ENCODE assay signal across 1 cellular context in the genomic region with DNA sequence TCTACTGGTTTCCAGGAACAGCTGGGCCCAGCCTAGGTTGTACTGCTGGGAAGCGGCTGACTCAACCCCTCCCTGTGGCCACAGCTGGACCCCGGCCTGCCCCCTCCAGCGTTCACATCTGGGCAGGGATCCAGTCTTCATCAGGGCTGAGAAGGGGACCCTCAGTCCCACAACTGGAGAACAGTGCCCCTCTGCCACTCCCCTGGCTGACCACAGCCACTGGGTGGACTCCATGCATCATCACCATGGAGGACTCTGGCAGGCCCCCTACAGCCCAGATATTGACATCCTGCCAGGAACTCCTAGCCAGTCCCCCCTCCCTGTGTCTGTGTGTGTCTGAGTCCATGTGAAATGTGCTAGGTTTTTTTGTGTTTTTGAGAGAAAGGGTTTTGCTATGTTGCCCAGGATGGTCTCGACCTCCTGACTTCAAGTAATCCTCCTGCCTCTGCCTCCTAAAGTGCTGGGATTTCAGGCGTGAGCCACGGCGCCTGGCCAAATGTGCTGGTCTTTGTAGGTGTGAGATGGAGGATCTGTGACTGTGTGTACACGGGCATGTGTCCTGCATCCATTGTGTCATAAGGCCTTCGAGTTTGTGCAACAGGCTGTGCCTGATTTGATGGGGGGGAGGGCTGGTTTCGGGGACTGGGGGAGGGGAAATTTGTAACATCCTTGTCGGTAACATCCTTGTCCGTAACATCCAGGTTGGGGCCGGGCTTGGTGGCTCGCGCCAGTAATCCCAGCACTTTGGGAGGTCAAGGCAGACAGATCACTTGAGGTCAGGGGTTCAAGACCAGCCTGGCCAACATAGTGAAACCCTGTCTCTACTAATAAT.
TF ChIP-seq lines count a peak whose summit lies in the region.

No MANE protein-coding gene starts in this region.

TF ChIP-seq in HepG2, 621 proteins besides CTCF, POLR2A, EP300 and RAD21 (continued from another document and continues in another):
- TF ChIP-seq ZBTB42 (CRISPR knock-in tag; IDR thresholded peaks at IDR 0.05) (peak; percentile 97), ZNF598 (CRISPR knock-in tag; IDR thresholded peaks at IDR 0.05; ENCODE audit: borderline replicate concordance) (0 out of 2 replicates have a peak, but pooled peaks have one; percentile 28), ZNF781 (CRISPR knock-in tag; IDR thresholded peaks at IDR 0.05; ENCODE audit: borderline replicate concordance, not compliant biosample characterization) (no peak), ZNF670 (CRISPR knock-in tag; IDR thresholded peaks at IDR 0.05; ENCODE audit: borderline replicate concordance) (peak; percentile 47; the same call in 1 of the 2 replicates), ZNF30 (CRISPR knock-in tag; IDR thresholded peaks at IDR 0.05) (no peak), PAX8 (CRISPR knock-in tag; IDR thresholded peaks at IDR 0.05; ENCODE audit: borderline replicate concordance) (no peak), SPEN (CRISPR knock-in tag; IDR thresholded peaks at IDR 0.05; ENCODE audit: low read depth) (no peak), NPAS2 (CRISPR knock-in tag; IDR thresholded peaks at IDR 0.05; ENCODE audit: borderline replicate concordance) (no peak), ARNT2 (CRISPR knock-in tag; IDR thresholded peaks at IDR 0.05; ENCODE audit: low read depth) (no peak), GZF1 (CRISPR knock-in tag; IDR thresholded peaks at IDR 0.05) (no peak), ZNF263 (CRISPR knock-in tag; IDR thresholded peaks at IDR 0.05) (peak; percentile 78), ZNF883 (CRISPR knock-in tag; IDR thresholded peaks at IDR 0.05; ENCODE audit: not compliant biosample characterization) (no peak), SRF (IDR thresholded peaks at IDR 0.05; ENCODE audit: low read depth, low read length) (no peak), HDAC1 (CRISPR knock-in tag; IDR thresholded peaks at IDR 0.05) (no peak), ZNF768 (CRISPR knock-in tag; IDR thresholded peaks at IDR 0.05) (no peak), ZNF841 (CRISPR knock-in tag; IDR thresholded peaks at IDR 0.05; ENCODE audit: borderline replicate concordance) (no peak), ERF (CRISPR knock-in tag; IDR thresholded peaks at IDR 0.05) (no peak), NCOA2 (CRISPR knock-in tag; IDR thresholded peaks at IDR 0.05) (peak; percentile 15; the same call in 1 of the 2 replicates), XRCC5 (optimal IDR thresholded peaks at IDR 0.05; ENCODE audit: low read length) (peak; percentile 52), ZKSCAN8 (CRISPR knock-in tag; IDR thresholded peaks at IDR 0.05; ENCODE audit: borderline replicate concordance) (no peak), NFE2L1 (CRISPR knock-in tag; IDR thresholded peaks at IDR 0.05; ENCODE audit: borderline replicate concordance) (no peak), SP1 (IDR thresholded peaks at IDR 0.05) (no peak), SP1 (CRISPR knock-in tag; IDR thresholded peaks at IDR 0.05) (no peak), PAF1 (CRISPR knock-in tag; IDR thresholded peaks at IDR 0.05) (no peak), CREB1 (IDR thresholded peaks at IDR 0.05) (no peak), CREB1 (CRISPR knock-in tag; IDR thresholded peaks at IDR 0.05) (no peak), ZNF747 (CRISPR knock-in tag; IDR thresholded peaks at IDR 0.05; ENCODE audit: borderline replicate concordance) (no peak), CEBPG (CRISPR knock-in tag; IDR thresholded peaks at IDR 0.05) (0 out of 2 replicates have a peak, but pooled peaks have one; percentile 6), ZBTB7B (CRISPR knock-in tag; IDR thresholded peaks at IDR 0.05) (peak; percentile 51; the same call in 1 of the 2 replicates), ZNF224 (CRISPR knock-in tag; IDR thresholded peaks at IDR 0.05) (0 out of 2 replicates have a peak, but pooled peaks have one; percentile 46), ZNF720 (CRISPR knock-in tag; IDR thresholded peaks at IDR 0.05) (no peak), ZNF644 (CRISPR knock-in tag; IDR thresholded peaks at IDR 0.05; ENCODE audit: low read depth) (0 out of 2 replicates have a peak, but pooled peaks have one; percentile 28), ZNF331 (CRISPR knock-in tag; IDR thresholded peaks at IDR 0.05) (no peak)
- TF ChIP-seq, protein P1, sequence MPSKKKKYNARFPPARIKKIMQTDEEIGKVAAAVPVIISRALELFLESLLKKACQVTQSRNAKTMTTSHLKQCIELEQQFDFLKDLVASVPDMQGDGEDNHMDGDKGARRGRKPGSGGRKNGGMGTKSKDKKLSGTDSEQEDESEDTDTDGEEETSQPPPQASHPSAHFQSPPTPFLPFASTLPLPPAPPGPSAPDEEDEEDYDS (CRISPR knock-in tag; IDR thresholded peaks at IDR 0.05), result peak; percentile 41; the same call in 1 of the 2 replicates
- TF ChIP-seq, protein P2, sequence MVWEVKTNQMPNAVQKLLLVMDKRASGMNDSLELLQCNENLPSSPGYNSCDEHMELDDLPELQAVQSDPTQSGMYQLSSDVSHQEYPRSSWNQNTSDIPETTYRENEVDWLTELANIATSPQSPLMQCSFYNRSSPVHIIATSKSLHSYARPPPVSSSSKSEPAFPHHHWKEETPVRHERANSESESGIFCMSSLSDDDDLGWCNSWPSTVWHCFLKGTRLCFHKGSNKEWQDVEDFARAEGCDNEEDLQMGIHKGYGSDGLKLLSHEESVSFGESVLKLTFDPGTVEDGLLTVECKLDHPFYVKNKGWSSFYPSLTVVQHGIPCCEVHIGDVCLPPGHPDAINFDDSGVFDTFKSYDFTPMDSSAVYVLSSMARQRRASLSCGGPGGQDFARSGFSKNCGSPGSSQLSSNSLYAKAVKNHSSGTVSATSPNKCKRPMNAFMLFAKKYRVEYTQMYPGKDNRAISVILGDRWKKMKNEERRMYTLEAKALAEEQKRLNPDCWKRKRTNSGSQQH (CRISPR knock-in tag; IDR thresholded peaks at IDR 0.05; ENCODE audit: low read depth), result 0 out of 2 replicates have a peak, but pooled peaks have one; percentile 29
- TF ChIP-seq, protein P3, sequence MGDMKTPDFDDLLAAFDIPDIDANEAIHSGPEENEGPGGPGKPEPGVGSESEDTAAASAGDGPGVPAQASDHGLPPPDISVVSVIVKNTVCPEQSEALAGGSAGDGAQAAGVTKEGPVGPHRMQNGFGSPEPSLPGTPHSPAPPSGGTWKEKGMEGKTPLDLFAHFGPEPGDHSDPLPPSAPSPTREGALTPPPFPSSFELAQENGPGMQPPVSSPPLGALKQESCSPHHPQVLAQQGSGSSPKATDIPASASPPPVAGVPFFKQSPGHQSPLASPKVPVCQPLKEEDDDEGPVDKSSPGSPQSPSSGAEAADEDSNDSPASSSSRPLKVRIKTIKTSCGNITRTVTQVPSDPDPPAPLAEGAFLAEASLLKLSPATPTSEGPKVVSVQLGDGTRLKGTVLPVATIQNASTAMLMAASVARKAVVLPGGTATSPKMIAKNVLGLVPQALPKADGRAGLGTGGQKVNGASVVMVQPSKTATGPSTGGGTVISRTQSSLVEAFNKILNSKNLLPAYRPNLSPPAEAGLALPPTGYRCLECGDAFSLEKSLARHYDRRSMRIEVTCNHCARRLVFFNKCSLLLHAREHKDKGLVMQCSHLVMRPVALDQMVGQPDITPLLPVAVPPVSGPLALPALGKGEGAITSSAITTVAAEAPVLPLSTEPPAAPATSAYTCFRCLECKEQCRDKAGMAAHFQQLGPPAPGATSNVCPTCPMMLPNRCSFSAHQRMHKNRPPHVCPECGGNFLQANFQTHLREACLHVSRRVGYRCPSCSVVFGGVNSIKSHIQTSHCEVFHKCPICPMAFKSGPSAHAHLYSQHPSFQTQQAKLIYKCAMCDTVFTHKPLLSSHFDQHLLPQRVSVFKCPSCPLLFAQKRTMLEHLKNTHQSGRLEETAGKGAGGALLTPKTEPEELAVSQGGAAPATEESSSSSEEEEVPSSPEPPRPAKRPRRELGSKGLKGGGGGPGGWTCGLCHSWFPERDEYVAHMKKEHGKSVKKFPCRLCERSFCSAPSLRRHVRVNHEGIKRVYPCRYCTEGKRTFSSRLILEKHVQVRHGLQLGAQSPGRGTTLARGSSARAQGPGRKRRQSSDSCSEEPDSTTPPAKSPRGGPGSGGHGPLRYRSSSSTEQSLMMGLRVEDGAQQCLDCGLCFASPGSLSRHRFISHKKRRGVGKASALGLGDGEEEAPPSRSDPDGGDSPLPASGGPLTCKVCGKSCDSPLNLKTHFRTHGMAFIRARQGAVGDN (CRISPR knock-in tag; IDR thresholded peaks at IDR 0.05), result peak; percentile 8; the same call in 1 of the 2 replicates
- TF ChIP-seq, protein P4, sequence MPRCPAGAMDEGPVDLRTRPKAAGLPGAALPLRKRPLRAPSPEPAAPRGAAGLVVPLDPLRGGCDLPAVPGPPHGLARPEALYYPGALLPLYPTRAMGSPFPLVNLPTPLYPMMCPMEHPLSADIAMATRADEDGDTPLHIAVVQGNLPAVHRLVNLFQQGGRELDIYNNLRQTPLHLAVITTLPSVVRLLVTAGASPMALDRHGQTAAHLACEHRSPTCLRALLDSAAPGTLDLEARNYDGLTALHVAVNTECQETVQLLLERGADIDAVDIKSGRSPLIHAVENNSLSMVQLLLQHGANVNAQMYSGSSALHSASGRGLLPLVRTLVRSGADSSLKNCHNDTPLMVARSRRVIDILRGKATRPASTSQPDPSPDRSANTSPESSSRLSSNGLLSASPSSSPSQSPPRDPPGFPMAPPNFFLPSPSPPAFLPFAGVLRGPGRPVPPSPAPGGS (CRISPR knock-in tag; IDR thresholded peaks at IDR 0.05), result no peak
- TF ChIP-seq, protein P5, sequence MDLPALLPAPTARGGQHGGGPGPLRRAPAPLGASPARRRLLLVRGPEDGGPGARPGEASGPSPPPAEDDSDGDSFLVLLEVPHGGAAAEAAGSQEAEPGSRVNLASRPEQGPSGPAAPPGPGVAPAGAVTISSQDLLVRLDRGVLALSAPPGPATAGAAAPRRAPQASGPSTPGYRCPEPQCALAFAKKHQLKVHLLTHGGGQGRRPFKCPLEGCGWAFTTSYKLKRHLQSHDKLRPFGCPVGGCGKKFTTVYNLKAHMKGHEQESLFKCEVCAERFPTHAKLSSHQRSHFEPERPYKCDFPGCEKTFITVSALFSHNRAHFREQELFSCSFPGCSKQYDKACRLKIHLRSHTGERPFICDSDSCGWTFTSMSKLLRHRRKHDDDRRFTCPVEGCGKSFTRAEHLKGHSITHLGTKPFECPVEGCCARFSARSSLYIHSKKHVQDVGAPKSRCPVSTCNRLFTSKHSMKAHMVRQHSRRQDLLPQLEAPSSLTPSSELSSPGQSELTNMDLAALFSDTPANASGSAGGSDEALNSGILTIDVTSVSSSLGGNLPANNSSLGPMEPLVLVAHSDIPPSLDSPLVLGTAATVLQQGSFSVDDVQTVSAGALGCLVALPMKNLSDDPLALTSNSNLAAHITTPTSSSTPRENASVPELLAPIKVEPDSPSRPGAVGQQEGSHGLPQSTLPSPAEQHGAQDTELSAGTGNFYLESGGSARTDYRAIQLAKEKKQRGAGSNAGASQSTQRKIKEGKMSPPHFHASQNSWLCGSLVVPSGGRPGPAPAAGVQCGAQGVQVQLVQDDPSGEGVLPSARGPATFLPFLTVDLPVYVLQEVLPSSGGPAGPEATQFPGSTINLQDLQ (CRISPR knock-in tag; IDR thresholded peaks at IDR 0.05), result 0 out of 2 replicates have a peak, but pooled peaks have one; percentile 23
- TF ChIP-seq, protein P6, sequence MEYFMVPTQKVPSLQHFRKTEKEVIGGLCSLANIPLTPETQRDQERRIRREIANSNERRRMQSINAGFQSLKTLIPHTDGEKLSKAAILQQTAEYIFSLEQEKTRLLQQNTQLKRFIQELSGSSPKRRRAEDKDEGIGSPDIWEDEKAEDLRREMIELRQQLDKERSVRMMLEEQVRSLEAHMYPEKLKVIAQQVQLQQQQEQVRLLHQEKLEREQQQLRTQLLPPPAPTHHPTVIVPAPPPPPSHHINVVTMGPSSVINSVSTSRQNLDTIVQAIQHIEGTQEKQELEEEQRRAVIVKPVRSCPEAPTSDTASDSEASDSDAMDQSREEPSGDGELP (IDR thresholded peaks at IDR 0.05; ENCODE audit: borderline replicate concordance, low read depth), result peak; percentile 73; the same call in 1 of the 2 replicates
- TF ChIP-seq, protein P7, sequence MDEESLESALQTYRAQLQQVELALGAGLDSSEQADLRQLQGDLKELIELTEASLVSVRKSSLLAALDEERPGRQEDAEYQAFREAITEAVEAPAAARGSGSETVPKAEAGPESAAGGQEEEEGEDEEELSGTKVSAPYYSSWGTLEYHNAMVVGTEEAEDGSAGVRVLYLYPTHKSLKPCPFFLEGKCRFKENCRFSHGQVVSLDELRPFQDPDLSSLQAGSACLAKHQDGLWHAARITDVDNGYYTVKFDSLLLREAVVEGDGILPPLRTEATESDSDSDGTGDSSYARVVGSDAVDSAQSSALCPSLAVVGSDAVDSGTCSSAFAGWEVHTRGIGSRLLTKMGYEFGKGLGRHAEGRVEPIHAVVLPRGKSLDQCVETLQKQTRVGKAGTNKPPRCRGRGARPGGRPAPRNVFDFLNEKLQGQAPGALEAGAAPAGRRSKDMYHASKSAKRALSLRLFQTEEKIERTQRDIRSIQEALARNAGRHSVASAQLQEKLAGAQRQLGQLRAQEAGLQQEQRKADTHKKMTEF (CRISPR knock-in tag; IDR thresholded peaks at IDR 0.05), result no peak
- TF ChIP-seq, protein P8, sequence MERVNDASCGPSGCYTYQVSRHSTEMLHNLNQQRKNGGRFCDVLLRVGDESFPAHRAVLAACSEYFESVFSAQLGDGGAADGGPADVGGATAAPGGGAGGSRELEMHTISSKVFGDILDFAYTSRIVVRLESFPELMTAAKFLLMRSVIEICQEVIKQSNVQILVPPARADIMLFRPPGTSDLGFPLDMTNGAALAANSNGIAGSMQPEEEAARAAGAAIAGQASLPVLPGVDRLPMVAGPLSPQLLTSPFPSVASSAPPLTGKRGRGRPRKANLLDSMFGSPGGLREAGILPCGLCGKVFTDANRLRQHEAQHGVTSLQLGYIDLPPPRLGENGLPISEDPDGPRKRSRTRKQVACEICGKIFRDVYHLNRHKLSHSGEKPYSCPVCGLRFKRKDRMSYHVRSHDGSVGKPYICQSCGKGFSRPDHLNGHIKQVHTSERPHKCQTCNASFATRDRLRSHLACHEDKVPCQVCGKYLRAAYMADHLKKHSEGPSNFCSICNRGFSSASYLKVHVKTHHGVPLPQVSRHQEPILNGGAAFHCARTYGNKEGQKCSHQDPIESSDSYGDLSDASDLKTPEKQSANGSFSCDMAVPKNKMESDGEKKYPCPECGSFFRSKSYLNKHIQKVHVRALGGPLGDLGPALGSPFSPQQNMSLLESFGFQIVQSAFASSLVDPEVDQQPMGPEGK (CRISPR knock-in tag; IDR thresholded peaks at IDR 0.05), result peak; percentile 71
- TF ChIP-seq, protein P9, sequence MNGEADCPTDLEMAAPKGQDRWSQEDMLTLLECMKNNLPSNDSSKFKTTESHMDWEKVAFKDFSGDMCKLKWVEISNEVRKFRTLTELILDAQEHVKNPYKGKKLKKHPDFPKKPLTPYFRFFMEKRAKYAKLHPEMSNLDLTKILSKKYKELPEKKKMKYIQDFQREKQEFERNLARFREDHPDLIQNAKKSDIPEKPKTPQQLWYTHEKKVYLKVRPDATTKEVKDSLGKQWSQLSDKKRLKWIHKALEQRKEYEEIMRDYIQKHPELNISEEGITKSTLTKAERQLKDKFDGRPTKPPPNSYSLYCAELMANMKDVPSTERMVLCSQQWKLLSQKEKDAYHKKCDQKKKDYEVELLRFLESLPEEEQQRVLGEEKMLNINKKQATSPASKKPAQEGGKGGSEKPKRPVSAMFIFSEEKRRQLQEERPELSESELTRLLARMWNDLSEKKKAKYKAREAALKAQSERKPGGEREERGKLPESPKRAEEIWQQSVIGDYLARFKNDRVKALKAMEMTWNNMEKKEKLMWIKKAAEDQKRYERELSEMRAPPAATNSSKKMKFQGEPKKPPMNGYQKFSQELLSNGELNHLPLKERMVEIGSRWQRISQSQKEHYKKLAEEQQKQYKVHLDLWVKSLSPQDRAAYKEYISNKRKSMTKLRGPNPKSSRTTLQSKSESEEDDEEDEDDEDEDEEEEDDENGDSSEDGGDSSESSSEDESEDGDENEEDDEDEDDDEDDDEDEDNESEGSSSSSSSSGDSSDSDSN (CRISPR knock-in tag; IDR thresholded peaks at IDR 0.05), result 0 out of 2 replicates have a peak, but pooled peaks have one; percentile 40
- TF ChIP-seq, protein P10, sequence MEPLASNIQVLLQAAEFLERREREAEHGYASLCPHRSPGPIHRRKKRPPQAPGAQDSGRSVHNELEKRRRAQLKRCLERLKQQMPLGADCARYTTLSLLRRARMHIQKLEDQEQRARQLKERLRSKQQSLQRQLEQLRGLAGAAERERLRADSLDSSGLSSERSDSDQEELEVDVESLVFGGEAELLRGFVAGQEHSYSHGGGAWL (CRISPR knock-in tag; IDR thresholded peaks at IDR 0.05), result no peak
